31 cellular contexts compared by ENCODE assay signal in genomic region chr7:4749798-4750197, GRCh38. TPM values are rescaled to one million over a fixed set of nuclear protein-coding genes. Genes with fewer than 3 reads are reported as not detected.
DNase-seq lines count a peak whose midpoint lies in the region; ATAC-seq and TF ChIP-seq lines count a peak whose summit lies in the region.
"Had no signal": no experiment of that assay in that cellular context is flagged by ENCODE, and none has a peak within 500 bp of the region (broad histone marks: within the 10 kb centered on the region; RNA-seq: fewer than 3 reads in every experiment).

No MANE protein-coding gene starts in this region.

- 80 to 87% methylated on average over 15 of the region's 15 CpGs for WGBS in heart right ventricle, 2 donors
- WGBS in gastroesophageal sphincter (ENCODE audit: low coverage in 1 of 2), 2 donors, result 86% methylated on average over 6 of the region's 15 CpGs; no CpG with 5 or more reads in 1 of the 2 donors

- H3K36me3 ChIP-seq in heart right ventricle (peaks cover 0 to 33% (median 6%) of the 10 kb centered on the region in 9 donors), gastroesophageal sphincter (peaks cover 0 to 15% of the 10 kb centered on the region in 2 donors), gastrocnemius medialis (peaks cover 0 to 5% of the 10 kb centered on the region in 2 donors), vagina (peaks cover 0 to 7% of the 10 kb centered on the region in 2 donors)

- H3K4me3 ChIP-seq in heart right ventricle (no peak overlapping the region), gastroesophageal sphincter (no peak overlapping the region), gastrocnemius medialis (no peak overlapping the region), vagina (no peak overlapping the region)
- H3K4me3 ChIP-seq: lung, mucosa of descending colon, right lobe of liver, SJCRH30, thoracic aorta had no signal

- no peak for TF ChIP-seq EP300 in gastroesophageal sphincter (IDR thresholded peaks at IDR 0.05)

- H3K9me3 ChIP-seq in heart right ventricle (no peaks in the 10 kb centered on the region), gastroesophageal sphincter (no peaks in the 10 kb centered on the region), gastrocnemius medialis (no peaks in the 10 kb centered on the region), vagina (no peaks in the 10 kb centered on the region)
- H3K9me3 ChIP-seq: BE2C, mucosa of descending colon, right lobe of liver, SJCRH30, thoracic aorta had no signal

- H3K27me3 ChIP-seq in heart right ventricle (no peaks in the 10 kb centered on the region), gastroesophageal sphincter (no peaks in the 10 kb centered on the region), gastrocnemius medialis (no peaks in the 10 kb centered on the region), vagina (no peaks in the 10 kb centered on the region)
- H3K27me3 ChIP-seq: BE2C, right lobe of liver, SJCRH30 had no signal

- peak overlapping the region in 8 of 10 donors; percentile 87 to 97 (median 92) for H3K27ac ChIP-seq in heart right ventricle
- H3K27ac ChIP-seq in gastroesophageal sphincter, result peak overlapping the region in 3 of 4 donors; percentile 91 to 93 (median 92)
- H3K27ac ChIP-seq in gastrocnemius medialis, result peak overlapping the region; percentile 88 to 94 (median 92)
- H3K27ac ChIP-seq in vagina, result peak overlapping the region; percentile 23
- H3K27ac ChIP-seq: parathyroid adenoma, right lobe of liver, SJCRH30 had no signal

- DNase-seq in heart right ventricle (no peak), left cardiac atrium (no peak), gastrocnemius medialis (no peak), vagina (ENCODE audit: extremely low spot score in 2 of 2) (no peak), iPS-NIHi11 (ENCODE audit: low spot score) (no peak), T-helper 9 cell (no peak)
- DNase-seq: activated CD4-positive, alpha-beta T cell treated with anti-CD3 and anti-CD28 coated beads, Interleukin-2, amount 50 U/mL, for 48 hours; activated CD8-positive, alpha-beta memory T cell treated with anti-CD3 and anti-CD28 coated beads, Interleukin-2, amount 50 U/mL, for 4 hours; activated naive CD4-positive, alpha-beta T cell treated with anti-CD3 and anti-CD28 coated beads, Interleukin-2, amount 50 U/mL, for 16 hours; anterior cingulate cortex; BE2C; central memory CD4-positive, alpha-beta T cell; dermis blood vessel endothelial cell; DMS79; GDM1; islet precursor cell; NCI-H1694; NCI-H2171; NCI-H526; right lobe of liver; SJCRH30; stimulated activated CD4-positive, alpha-beta T cell treated with anti-CD3 and anti-CD28 coated beads, Interleukin-4, amount 100 ng/mL, for 24 hours; T-helper 1 cell had no signal

- intact Hi-C loops in heart right ventricle (cut with DNase I), result loop anchor here in 8 of 10 donors (5.0 to 10.0 kb wide), 6 partner anchors 42 to 135 kb away; partner anchors contain the start of gene FOXK1 (in 5 of the 8)
- intact Hi-C loops in left cardiac atrium (cut with DNase I), result loop anchor here (5.0 kb wide), 2 partner anchors 67 to 107 kb away; partner anchors contain the start of gene FOXK1 (in 2 of the 2)
- intact Hi-C loops in gastrocnemius medialis (cut with DNase I; ENCODE audit: low total_unique reads), result no loop called here
- intact Hi-C loops in vagina (cut with DNase I), result loop anchor here (5.0 to 10.0 kb wide), 3 partner anchors 62 to 135 kb away; no protein-coding TSS in a partner anchor

- H3K4me1 ChIP-seq in heart right ventricle (peaks cover 9 to 61% (median 56%) of the 10 kb centered on the region in 9 donors), gastroesophageal sphincter (peaks cover 0 to 81% (median 28%) of the 10 kb centered on the region in 3 donors), gastrocnemius medialis (peaks cover 14 to 27% of the 10 kb centered on the region in 2 donors), vagina (peaks cover 49% of the 10 kb centered on the region)

- TF ChIP-seq CTCF in heart right ventricle (IDR thresholded peaks at IDR 0.05) (no peak), gastroesophageal sphincter (IDR thresholded peaks at IDR 0.05) (no peak), gastrocnemius medialis (IDR thresholded peaks at IDR 0.05 in 4 of 5, conservative IDR thresholded peaks at IDR 0.05 in 1 of 5) (no peak), vagina (IDR thresholded peaks at IDR 0.05) (no peak)

- ATAC-seq in heart right ventricle (no peak), left cardiac atrium (no peak), gastroesophageal sphincter (no peak), gastrocnemius medialis (no peak), GM19328 (IDR thresholded peaks at IDR 0.05; ENCODE audit: unreplicated experiment) (no peak)
- ATAC-seq: mucosa of descending colon; Panc1; right lobe of liver; stimulated activated memory B cell treated with anti-CD40 and anti-IgM and Interleukin-4, amounts not matched to agents 10 μg/mL and 1 μg/mL and 100 μg/mL, for 72 hours had no signal

- TF ChIP-seq POLR2A in gastroesophageal sphincter (IDR thresholded peaks at IDR 0.05), result no peak
- TF ChIP-seq POLR2A in gastrocnemius medialis (IDR thresholded peaks at IDR 0.05), result no peak
- TF ChIP-seq POLR2A in vagina (IDR thresholded peaks at IDR 0.05), result no peak

- in situ Hi-C loops in gastrocnemius medialis (cut with MboI; ENCODE audit: low sequenced_read_pairs in 4 of 4), result loop anchor here in 3 of 4 donors (5.0 to 25.0 kb wide), 3 partner anchors 65 to 112 kb away; partner anchors contain the start of gene FOXK1 (in 3 of the 3)

RNA-seq across cellular contexts. Expression of gene AP5Z1, which starts 25.6 kb away (rescaled TPM):
- total RNA-seq in heart right ventricle (10 to 100 TPM in 7 of 10 donors, 1 to 10 TPM in 3; 8.5 to 16.7 (median 12.4) TPM), left cardiac atrium (10 to 100 TPM; 14.0 to 18.8 TPM), gastroesophageal sphincter (10 to 100 TPM; 13.0 to 33.9 (median 26.8) TPM), gastrocnemius medialis (10 to 100 TPM; 10.2 to 18.1 (median 14.6) TPM), vagina (40.5 TPM)
- 10 to 100 TPM; 20.0 to 30.9 TPM for polyA plus RNA-seq in heart right ventricle

Comparison
In these comparisons a context has a peak if more than half of its experiments do, and no peak if none do; other contexts are left out.
1. H3K27ac ChIP-seq: peak in every context shown above with its lines; median percentile 92 in heart right ventricle; 92 in gastroesophageal sphincter; 92 in gastrocnemius medialis; 23 in vagina.